Comparison of ENCODE assay signal across 26 cellular contexts in genomic region chr14:103250181-103250580, GRCh38.
"Had no signal": no experiment of that assay in that cellular context is flagged by ENCODE, and none has a peak within 500 bp of the region (broad histone marks: within the 10 kb centered on the region; RNA-seq: fewer than 3 reads in every experiment).

No MANE protein-coding gene starts in this region.

- H3K27ac ChIP-seq: dorsolateral prefrontal cortex, epithelial cell of prostate, gastrocnemius medialis, neutrophil, parathyroid adenoma, right atrium auricular region, sigmoid colon, stomach, thyroid gland had no signal

- H3K9me3 ChIP-seq: gastrocnemius medialis, neutrophil, right atrium auricular region, sigmoid colon, thyroid gland had no signal

- H3K9ac ChIP-seq: parathyroid adenoma had no signal

- H3K36me3 ChIP-seq: gastrocnemius medialis, neutrophil, right atrium auricular region, sigmoid colon, stomach, thyroid gland had no signal

- H3K4me3 ChIP-seq: dorsolateral prefrontal cortex, gastrocnemius medialis, lung, mucosa of descending colon, right atrium auricular region, sigmoid colon, stomach, thyroid gland had no signal

- H3K27me3 ChIP-seq: gastrocnemius medialis, right atrium auricular region, sigmoid colon, stomach, thyroid gland had no signal

- H3K4me1 Mint-ChIP-seq: memory B cell; naive B cell; stimulated activated effector memory CD8-positive, alpha-beta T cell treated with anti-CD3 and anti-CD28 coated beads, Interleukin-12 subunit alpha, Interleukin-12 subunit beta, amount 100 ng/mL, for 72 hours had no signal

- H3K27me3 Mint-ChIP-seq: progenitor cell of endocrine pancreas had no signal

- ATAC-seq: esophagus mucosa; gastrocnemius medialis; left lobe of liver; natural killer cell treated with Interleukin-12 subunit alpha and Interleukin-12 subunit beta and Interleukin-15 and Interleukin-18, amount 100 ng/mL, for 72 hours; stimulated activated effector memory CD8-positive, alpha-beta T cell treated with anti-CD3 and anti-CD28 coated beads, Interleukin-12 subunit alpha, Interleukin-12 subunit beta, amount 100 ng/mL, for 72 hours had no signal

- H3K4me1 ChIP-seq: gastrocnemius medialis, parathyroid adenoma, right atrium auricular region, thyroid gland had no signal

- H3K4me3 Mint-ChIP-seq: memory B cell; naive B cell; natural killer cell treated with Interleukin-12 subunit alpha and Interleukin-12 subunit beta and Interleukin-15 and Interleukin-18, amount 100 ng/mL, for 72 hours; neural crest cell; stimulated activated effector memory CD8-positive, alpha-beta T cell treated with anti-CD3 and anti-CD28 coated beads, Interleukin-12 subunit alpha, Interleukin-12 subunit beta, amount 100 ng/mL, for 72 hours had no signal

- H3K27ac Mint-ChIP-seq: memory B cell; natural killer cell treated with Interleukin-12 subunit alpha and Interleukin-12 subunit beta and Interleukin-15 and Interleukin-18, amount 100 ng/mL, for 72 hours; stimulated activated effector memory CD8-positive, alpha-beta T cell treated with anti-CD3 and anti-CD28 coated beads, Interleukin-12 subunit alpha, Interleukin-12 subunit beta, amount 100 ng/mL, for 72 hours had no signal

- DNase-seq: dorsolateral prefrontal cortex; effector CD4-positive, alpha-beta T cell; foreskin fibroblast; gastrocnemius medialis; head of caudate nucleus; kidney; naive B cell; sigmoid colon; stimulated activated CD4-positive, alpha-beta T cell treated with anti-CD3 and anti-CD28 coated beads, Interleukin-2, amount 100 ng/mL, for 24 hours; stimulated activated CD4-positive, alpha-beta T cell treated with anti-CD3 and anti-CD28 coated beads, Interleukin-4, amount 100 ng/mL, for 24 hours; stimulated activated naive CD4-positive, alpha-beta T cell treated with Interleukin-2 at 50 U/mL for 16 hours; stomach; thyroid gland had no signal

- H2AFZ ChIP-seq: parathyroid adenoma had no signal

- H3K79me2 ChIP-seq: parathyroid adenoma had no signal

- H3K36me3 Mint-ChIP-seq: memory B cell; natural killer cell treated with Interleukin-12 subunit alpha and Interleukin-12 subunit beta and Interleukin-15 and Interleukin-18, amount 100 ng/mL, for 72 hours; stimulated activated effector memory CD8-positive, alpha-beta T cell treated with anti-CD3 and anti-CD28 coated beads, Interleukin-12 subunit alpha, Interleukin-12 subunit beta, amount 100 ng/mL, for 72 hours had no signal

- H3K9me3 Mint-ChIP-seq: memory B cell; natural killer cell treated with Interleukin-12 subunit alpha and Interleukin-12 subunit beta and Interleukin-15 and Interleukin-18, amount 100 ng/mL, for 72 hours; neural crest cell; stimulated activated effector memory CD8-positive, alpha-beta T cell treated with anti-CD3 and anti-CD28 coated beads, Interleukin-12 subunit alpha, Interleukin-12 subunit beta, amount 100 ng/mL, for 72 hours had no signal
